ENCODE assay signal across 8 cellular contexts in the genomic region with DNA sequence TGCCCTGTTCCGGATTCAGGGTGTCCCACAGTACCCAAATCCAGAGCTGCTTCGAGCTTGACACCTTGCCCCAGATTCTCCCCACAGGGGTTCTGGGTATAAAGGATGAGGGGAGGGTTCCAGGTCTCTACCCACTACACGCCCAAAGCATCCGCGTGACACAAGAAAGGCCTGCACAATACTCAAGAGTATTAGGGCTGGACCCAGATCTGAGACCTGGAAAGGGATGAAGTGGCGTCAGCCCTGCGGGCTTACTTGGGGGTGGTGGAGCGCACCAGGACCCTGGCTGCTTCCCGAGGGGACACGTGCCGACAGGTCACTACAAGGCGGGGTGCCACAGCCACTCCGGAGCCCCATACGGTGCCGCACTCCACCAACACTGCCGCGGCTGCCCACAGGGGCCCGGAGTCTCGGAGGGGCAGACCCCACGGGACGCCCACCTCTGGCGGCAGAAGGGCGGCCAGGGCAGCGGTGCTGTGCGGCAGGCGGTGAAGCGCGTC. TPM values are rescaled to one million over a fixed set of nuclear protein-coding genes. Genes with fewer than 3 reads are reported as not detected.
DNase-seq lines count a peak whose midpoint lies in the region; ATAC-seq lines count a peak whose summit lies in the region.

No MANE protein-coding gene starts in this region.

- peaks cover 3% of the 10 kb centered on the region for H3K4me1 ChIP-seq in thymus (ENCODE audit: control insufficient read depth, insufficient read depth, low read length)

- peaks cover 2% of the 10 kb centered on the region for H3K27me3 Mint-ChIP-seq in activated CD4-positive, alpha-beta T cell treated with anti-CD3 and anti-CD28 coated beads, Interleukin-2, amount 10 ng/mL, durations not matched to agents 24 days and 14 days
- no peaks in the 10 kb centered on the region for H3K27me3 Mint-ChIP-seq in activated naive CD8-positive, alpha-beta T cell treated with anti-CD3 and anti-CD28 coated beads for 36 hours

- peak overlapping the region; percentile 79 for H3K27ac Mint-ChIP-seq in activated CD4-positive, alpha-beta T cell treated with anti-CD3 and anti-CD28 coated beads, Interleukin-2, amount 10 ng/mL, durations not matched to agents 24 days and 14 days
- H3K27ac Mint-ChIP-seq in activated naive CD8-positive, alpha-beta T cell treated with anti-CD3 and anti-CD28 coated beads for 36 hours, result peak overlapping the region; percentile 97

- peak overlapping the region; percentile 67 for H3K4me3 ChIP-seq in thymus (ENCODE audit: low read length)

- no peaks in the 10 kb centered on the region for H3K27me3 ChIP-seq in layer of hippocampus (ENCODE audit: control insufficient read depth, insufficient read depth, low read length)
- H3K27me3 ChIP-seq in thymus (ENCODE audit: control insufficient read depth, insufficient read depth), result no peaks in the 10 kb centered on the region

- no peaks in the 10 kb centered on the region for H3K9me3 Mint-ChIP-seq in activated CD4-positive, alpha-beta T cell treated with anti-CD3 and anti-CD28 coated beads, Interleukin-2, amount 10 ng/mL, durations not matched to agents 24 days and 14 days
- no peaks in the 10 kb centered on the region for H3K9me3 Mint-ChIP-seq in activated naive CD8-positive, alpha-beta T cell treated with anti-CD3 and anti-CD28 coated beads for 36 hours

- H3K36me3 Mint-ChIP-seq in activated CD4-positive, alpha-beta T cell treated with anti-CD3 and anti-CD28 coated beads, Interleukin-2, amount 10 ng/mL, durations not matched to agents 24 days and 14 days (ENCODE audit: low read depth), result peaks cover 8% of the 10 kb centered on the region
- H3K36me3 Mint-ChIP-seq in activated naive CD8-positive, alpha-beta T cell treated with anti-CD3 and anti-CD28 coated beads for 36 hours, result peaks cover 20% of the 10 kb centered on the region

- H3K27ac ChIP-seq in layer of hippocampus (ENCODE audit: low read depth, low read length) (peak overlapping the region; percentile 88), thymus (ENCODE audit: low read depth) (peak overlapping the region; percentile 94)

- peaks cover 19% of the 10 kb centered on the region for H3K36me3 ChIP-seq in thymus (ENCODE audit: control insufficient read depth, insufficient read depth)

- 19% methylated on average over 28 of the region's 28 CpGs for WGBS in thymus

- DNase-seq in activated CD4-positive, alpha-beta T cell treated with anti-CD3 and anti-CD28 coated beads, Interleukin-2, amount 10 ng/mL, durations not matched to agents 24 days and 14 days, result no peak
- no peak for DNase-seq in activated CD4-positive, alpha-beta T cell treated with anti-CD3 and anti-CD28 coated beads for 1 hour
- no peak for DNase-seq in activated naive CD8-positive, alpha-beta T cell treated with anti-CD3 and anti-CD28 coated beads for 36 hours
- DNase-seq in cerebellar nuclear complex (lab: John Stamatoyannopoulos, UW), result no peak
- DNase-seq in OCI-M2 (lab: John Stamatoyannopoulos, UW; ENCODE audit: unreplicated experiment), result no peak

- no peaks in the 10 kb centered on the region for H3K9me3 ChIP-seq in thymus (ENCODE audit: control insufficient read depth)

- intact Hi-C loops in activated CD4-positive, alpha-beta T cell treated with anti-CD3 and anti-CD28 coated beads, Interleukin-2, amount 10 ng/mL, durations not matched to agents 24 days and 14 days (cut with micrococcal nuclease), result loop anchor here (5.0 kb wide), 1 partner anchor 47 kb away; no protein-coding TSS in a partner anchor

- H3K4me3 Mint-ChIP-seq in activated CD4-positive, alpha-beta T cell treated with anti-CD3 and anti-CD28 coated beads, Interleukin-2, amount 10 ng/mL, durations not matched to agents 24 days and 14 days, result peak overlapping the region; percentile 94
- peak overlapping the region; percentile 91 for H3K4me3 Mint-ChIP-seq in activated naive CD8-positive, alpha-beta T cell treated with anti-CD3 and anti-CD28 coated beads for 36 hours

- peaks cover 16% of the 10 kb centered on the region for H3K4me1 Mint-ChIP-seq in activated CD4-positive, alpha-beta T cell treated with anti-CD3 and anti-CD28 coated beads, Interleukin-2, amount 10 ng/mL, durations not matched to agents 24 days and 14 days
- H3K4me1 Mint-ChIP-seq in activated naive CD8-positive, alpha-beta T cell treated with anti-CD3 and anti-CD28 coated beads for 36 hours, result peaks cover 32% of the 10 kb centered on the region

- ATAC-seq in HG03103 (IDR thresholded peaks at IDR 0.05; ENCODE audit: low read depth, unreplicated experiment), result peak; percentile 4

RNA-seq across cellular contexts. Expression of a gene that starts 1.3 kb away (rescaled TPM):
- total RNA-seq in activated CD4-positive, alpha-beta T cell treated with anti-CD3 and anti-CD28 coated beads, Interleukin-2, amount 10 ng/mL, durations not matched to agents 24 days and 14 days, result 14.9 and 15.3 TPM in 2 replicates
- 10 to 100 TPM; 15.8 to 15.9 TPM for total RNA-seq in activated naive CD8-positive, alpha-beta T cell treated with anti-CD3 and anti-CD28 coated beads for 36 hours
- polyA plus RNA-seq in thymus, result 18.1 TPM

RNA-seq across cellular contexts. Expression of a gene that starts 12.6 kb away (rescaled TPM):
- total RNA-seq in activated CD4-positive, alpha-beta T cell treated with anti-CD3 and anti-CD28 coated beads, Interleukin-2, amount 10 ng/mL, durations not matched to agents 24 days and 14 days, result 8.0 and 8.5 TPM in 2 replicates
- 10 to 100 TPM in 1 of 2 experiments, 1 to 10 TPM in 1; 9.6 to 10.4 TPM for total RNA-seq in activated naive CD8-positive, alpha-beta T cell treated with anti-CD3 and anti-CD28 coated beads for 36 hours
- polyA plus RNA-seq in thymus, result 7.5 TPM

RNA-seq across cellular contexts. Expression of a gene that starts 25.1 kb away (rescaled TPM):
- 122 and 124 TPM in 2 replicates for total RNA-seq in activated CD4-positive, alpha-beta T cell treated with anti-CD3 and anti-CD28 coated beads, Interleukin-2, amount 10 ng/mL, durations not matched to agents 24 days and 14 days
- total RNA-seq in activated naive CD8-positive, alpha-beta T cell treated with anti-CD3 and anti-CD28 coated beads for 36 hours, result 100 to 1,000 TPM; 129 to 134 TPM
- 48.6 TPM for polyA plus RNA-seq in thymus
